In the genomic region with DNA sequence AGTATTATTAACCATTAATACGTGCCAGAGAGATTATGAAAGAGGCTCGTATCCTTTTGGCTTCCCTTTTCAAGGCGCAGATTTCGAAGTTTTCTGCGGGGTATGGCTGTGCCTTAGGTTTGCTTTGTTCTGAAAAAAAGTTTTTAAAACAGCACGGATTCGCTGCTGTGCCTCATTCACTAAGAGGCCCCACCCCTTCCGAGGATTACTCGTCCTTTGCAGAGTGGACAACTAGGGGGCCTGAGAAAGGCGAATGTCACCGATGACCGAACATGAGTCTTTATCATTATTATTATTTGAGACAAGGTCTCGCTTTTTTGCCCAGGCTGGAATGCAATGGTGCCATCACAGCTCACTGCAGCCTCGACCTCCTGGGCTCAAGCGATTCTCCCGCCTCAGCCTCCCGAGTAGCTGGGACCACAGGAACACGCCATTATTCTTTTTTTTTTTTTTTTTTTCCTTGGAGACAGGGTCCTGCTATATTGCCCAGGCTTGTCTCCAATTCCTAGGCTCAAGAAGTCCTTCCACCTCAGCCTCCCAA, we compare ENCODE assay signal across 8 cellular contexts. TPM values are rescaled to one million over a fixed set of nuclear protein-coding genes. Genes with fewer than 3 reads are reported as not detected.
DNase-seq lines count a peak whose midpoint lies in the region; ATAC-seq and TF ChIP-seq lines count a peak whose summit lies in the region.

No MANE protein-coding gene starts in this region.

- no peaks in the 10 kb centered on the region for H3K27me3 Mint-ChIP-seq in T-helper 2 cell treated with Interferon-gamma antibody and Interleukin-4, amounts not matched to agents 5 μg/mL and 100 μg/mL, for 36 hours (ENCODE audit: low read depth)
- H3K27me3 Mint-ChIP-seq in effector memory CD8-positive, alpha-beta T cell: no peaks in the 10 kb centered on the region

- H3K4me3 ChIP-seq in lung: peak overlapping the region; percentile 73
- H3K4me3 ChIP-seq in suprapubic skin: peak overlapping the region; percentile 86

- peaks cover 13% of the 10 kb centered on the region for H3K4me1 Mint-ChIP-seq in T-helper 2 cell treated with Interferon-gamma antibody and Interleukin-4, amounts not matched to agents 5 μg/mL and 100 μg/mL, for 36 hours (ENCODE audit: low read depth)
- peaks cover 7 to 17% of the 10 kb centered on the region in 2 donors for H3K4me1 Mint-ChIP-seq in effector memory CD8-positive, alpha-beta T cell (ENCODE audit: low read depth in 2 of 2)

- TF ChIP-seq CTCF in C4-2B (conservative IDR thresholded peaks at IDR 0.05) (no peak; the same call in 1 of the 2 replicates), lung (IDR thresholded peaks at IDR 0.05; ENCODE audit: control extremely low read depth, extremely low read depth) (no peak), suprapubic skin (IDR thresholded peaks at IDR 0.05) (peak in 1 of 2 donors; percentile 1)

- H3K4me1 ChIP-seq in lung (ENCODE audit: control insufficient read depth in 2 of 2, insufficient read depth in 2 of 2, low read length in 2 of 2): peaks cover 0 to 4% of the 10 kb centered on the region in 2 donors
- peaks cover 17% of the 10 kb centered on the region for H3K4me1 ChIP-seq in suprapubic skin

- H3K4me3 Mint-ChIP-seq in T-helper 2 cell treated with Interferon-gamma antibody and Interleukin-4, amounts not matched to agents 5 μg/mL and 100 μg/mL, for 36 hours: peak overlapping the region; percentile 85
- peak overlapping the region; percentile 96 to 98 for H3K4me3 Mint-ChIP-seq in effector memory CD8-positive, alpha-beta T cell

- H3K9me3 Mint-ChIP-seq in T-helper 2 cell treated with Interferon-gamma antibody and Interleukin-4, amounts not matched to agents 5 μg/mL and 100 μg/mL, for 36 hours: no peaks in the 10 kb centered on the region
- no peaks in the 10 kb centered on the region for H3K9me3 Mint-ChIP-seq in effector memory CD8-positive, alpha-beta T cell

- peak overlapping the region; percentile 93 for H3K27ac ChIP-seq in C4-2B
- H3K27ac ChIP-seq in lung (ENCODE audit: low read depth in 1 of 2, low read length in 1 of 2): peak overlapping the region; percentile 98
- H3K27ac ChIP-seq in suprapubic skin: peak overlapping the region; percentile 98

- WGBS in lung, 2 donors: 7 to 9% methylated on average over 18 of the region's 18 CpGs
- 8% methylated on average over 18 of the region's 18 CpGs for WGBS in suprapubic skin

- ATAC-seq in GM18861 (IDR thresholded peaks at IDR 0.05; ENCODE audit: unreplicated experiment) (peak; percentile 31), HG03521 (IDR thresholded peaks at IDR 0.05; ENCODE audit: unreplicated experiment) (peak; percentile 34), lung (ENCODE audit: insufficient read depth, low FRiP score) (peak; percentile 32)
- peak; percentile 20 for ATAC-seq in effector memory CD8-positive, alpha-beta T cell (replicated peaks)

- no peak for TF ChIP-seq EP300 in suprapubic skin (IDR thresholded peaks at IDR 0.05)

- DNase-seq in T-helper 2 cell treated with Interferon-gamma antibody and Interleukin-4, amounts not matched to agents 5 μg/mL and 100 μg/mL, for 36 hours (ENCODE audit: low spot score): peak; percentile 35
- DNase-seq in effector memory CD8-positive, alpha-beta T cell: peak in 1 of 3 experiments; percentile 2
- DNase-seq in lung (ENCODE audit: low spot score) (peak; percentile 35), suprapubic skin (ENCODE audit: low spot score in 2 of 2) (peak; percentile 73 to 83), NCI-H526 treated with DMSO at 0.1 percent for 48 hours (lab: John Stamatoyannopoulos, UW) (no peak)

- no peak for TF ChIP-seq POLR2A in suprapubic skin (IDR thresholded peaks at IDR 0.05)

- H3K9me3 ChIP-seq in lung (ENCODE audit: control insufficient read depth in 2 of 2, insufficient read depth in 1 of 2, low read length in 1 of 2): no peaks in the 10 kb centered on the region
- H3K9me3 ChIP-seq in suprapubic skin: no peaks in the 10 kb centered on the region

- no peaks in the 10 kb centered on the region for H3K27me3 ChIP-seq in lung (ENCODE audit: control insufficient read depth, insufficient read depth)
- H3K27me3 ChIP-seq in suprapubic skin: no peaks in the 10 kb centered on the region

- H3K36me3 Mint-ChIP-seq in T-helper 2 cell treated with Interferon-gamma antibody and Interleukin-4, amounts not matched to agents 5 μg/mL and 100 μg/mL, for 36 hours (ENCODE audit: low read depth): peaks cover 22% of the 10 kb centered on the region
- peaks cover 13% of the 10 kb centered on the region for H3K36me3 Mint-ChIP-seq in effector memory CD8-positive, alpha-beta T cell (ENCODE audit: insufficient read depth)

- H3K36me3 ChIP-seq in lung (ENCODE audit: control insufficient read depth in 2 of 2, insufficient read depth in 2 of 2, low read length in 2 of 2) (peaks cover under 1 to 1% of the 10 kb centered on the region in 2 donors), suprapubic skin (peaks cover 12% of the 10 kb centered on the region)

- peak overlapping the region; percentile 93 for H3K27ac Mint-ChIP-seq in T-helper 2 cell treated with Interferon-gamma antibody and Interleukin-4, amounts not matched to agents 5 μg/mL and 100 μg/mL, for 36 hours
- H3K27ac Mint-ChIP-seq in effector memory CD8-positive, alpha-beta T cell: peak overlapping the region; percentile 94 to 95

RNA-seq across cellular contexts. Expression of gene RPS27L, which starts 0.7 kb away (rescaled TPM):
- total RNA-seq in lung (10 to 100 TPM; 69.6 to 93.8 TPM), suprapubic skin (10 to 100 TPM; 47.8 to 94.9 (median 51.5) TPM)
- 100 to 1,000 TPM in 1 of 2 donors, 10 to 100 TPM in 1; 75.5 to 176 TPM for polyA plus RNA-seq in lung

RNA-seq across cellular contexts. Expression of gene RAB8B, which starts 31.4 kb away (rescaled TPM):
- 10 to 100 TPM; 44.5 to 88.9 TPM for total RNA-seq in lung
- 10 to 100 TPM; 10.0 to 26.9 TPM for polyA plus RNA-seq in lung
- 10 to 100 TPM; 11.0 to 12.9 (median 12.5) TPM for total RNA-seq in suprapubic skin

RNA-seq across cellular contexts. Expression of gene LACTB, which starts 36.3 kb away (rescaled TPM):
- total RNA-seq in lung (10 to 100 TPM; 22.8 to 36.9 TPM), suprapubic skin (10 to 100 TPM; 11.3 to 15.9 (median 12.6) TPM)
- 10 to 100 TPM; 13.1 to 38.1 TPM for polyA plus RNA-seq in lung
